19 cellular contexts compared by ENCODE assay signal in genomic region chr4:7512946-7513345, GRCh38.
DNase-seq lines count a peak whose midpoint lies in the region; ATAC-seq, FAIRE-seq and TF ChIP-seq lines count a peak whose summit lies in the region.
"Had no signal": no experiment of that assay in that cellular context is flagged by ENCODE, and none has a peak within 500 bp of the region (broad histone marks: within the 10 kb centered on the region; RNA-seq: fewer than 3 reads in every experiment).

No MANE protein-coding gene starts in this region.

- H3K18ac ChIP-seq in H1 (ENCODE audit: extremely low read depth, low read length), result no peak overlapping the region

- H2BK5ac ChIP-seq in H1 (ENCODE audit: low read depth, low read length), result no peak overlapping the region

- H3K79me1 ChIP-seq in H1 (ENCODE audit: low read depth, low read length), result no peaks in the 10 kb centered on the region

- H3K27ac Mint-ChIP-seq in astrocyte (ENCODE audit: unreplicated experiment) (no peak overlapping the region), neural crest cell (ENCODE audit: unreplicated experiment) (peak overlapping the region; percentile 78)
- H3K27ac Mint-ChIP-seq: CD4-positive, alpha-beta memory T cell; H9 had no signal

- WGBS in H1 (ENCODE audit: extremely low coverage in 1 of 2, insufficient coverage in 1 of 2, insufficient read length in 1 of 2, insufficient replicate concordance in 2 of 2, low coverage in 1 of 2, low lambda C conversion rate in 2 of 2, missing lambda C conversion rate in 1 of 2), 2 experiments, result 95% methylated on average over 10 of the region's 10 CpGs; no CpG with 5 or more reads in 1 of the 2 experiments
- 91% methylated on average over 9 of the region's 10 CpGs for WGBS in SK-N-SH (ENCODE audit: low lambda C conversion rate)

- no peak overlapping the region for H3K4ac ChIP-seq in H1 (replicated peaks; ENCODE audit: insufficient read length, low read depth, low read length)

- no peak overlapping the region for H4K8ac ChIP-seq in H1 (ENCODE audit: extremely low read depth, insufficient read depth, low read length)

- TF ChIP-seq CTCF in DOHH2 (IDR thresholded peaks at IDR 0.05; ENCODE audit: low read depth, low read length, poor library complexity, severe bottlenecking) (no peak), astrocyte (IDR thresholded peaks at IDR 0.05; ENCODE audit: insufficient read depth, low read depth, low read length) (no peak), H1 (IDR thresholded peaks at IDR 0.05; ENCODE audit: control extremely low read depth in 1 of 3, insufficient read depth in 1 of 3, low read depth in 1 of 3, low read length in 3 of 3) (no peak), neural crest cell (conservative IDR thresholded peaks at IDR 0.05) (no peak), SK-N-SH (IDR thresholded peaks at IDR 0.05) (no peak)

- no peaks in the 10 kb centered on the region for H3K9me2 ChIP-seq in DOHH2 (replicated peaks; ENCODE audit: control insufficient read depth, low read length)
- H3K9me2 ChIP-seq in SK-N-SH, result no peaks in the 10 kb centered on the region

- FAIRE-seq in astrocyte (lab: Jason Lieb, UNC), result no peak
- FAIRE-seq in H1 (lab: Jason Lieb, UNC), result no peak
- FAIRE-seq: A549, G401.6, GM12892 had no signal

- no peak overlapping the region for H2BK15ac ChIP-seq in H1 (ENCODE audit: low read length)

- peak overlapping the region; percentile 18 for H3K9ac ChIP-seq in astrocyte (ENCODE audit: low read length)
- no peak overlapping the region for H3K9ac ChIP-seq in H1 (replicated peaks in 1 of 4; ENCODE audit: extremely low read depth in 1 of 4, low read depth in 3 of 4, low read length in 3 of 4)
- H3K9ac ChIP-seq in SK-N-SH, result no peak overlapping the region
- H3K9ac ChIP-seq: GM23248 had no signal

- H3K4me1 Mint-ChIP-seq in astrocyte (ENCODE audit: low read depth, unreplicated experiment) (peaks cover 41% of the 10 kb centered on the region), neural crest cell (peaks cover 34% of the 10 kb centered on the region)

- H3F3A ChIP-seq in DOHH2 (ENCODE audit: control insufficient read depth, insufficient read depth) (peaks cover 21% of the 10 kb centered on the region), SK-N-SH (replicated peaks; ENCODE audit: insufficient read depth) (no peaks in the 10 kb centered on the region)

- H3K4me3 ChIP-seq in DOHH2 (ENCODE audit: low read length) (no peak overlapping the region), astrocyte (ENCODE audit: insufficient read depth, low read depth, low read length) (no peak overlapping the region), H1 (ENCODE audit: extremely low read depth in 1 of 4, insufficient read depth in 2 of 4, low read depth in 3 of 4, low read length in 4 of 4) (no peak overlapping the region), SK-N-SH (ENCODE audit: low read depth in 2 of 2, low read length in 1 of 2) (no peak overlapping the region)
- H3K4me3 ChIP-seq: A549, GM23248 had no signal

- POLR2A ChIA-PET in H1 (lab: Charles Lee; ENCODE audit: partially characterized antibody), result no interaction called here
- POLR2A ChIA-PET in SK-N-SH (lab: Yijun Ruan, JAX), result no interaction called here

- no peaks in the 10 kb centered on the region; the same call in 1 of the 2 replicates for H3K79me2 ChIP-seq in DOHH2 (ENCODE audit: control insufficient read depth, low read length)
- H3K79me2 ChIP-seq in astrocyte (ENCODE audit: insufficient read depth, low read length), result no peaks in the 10 kb centered on the region
- no peaks in the 10 kb centered on the region for H3K79me2 ChIP-seq in H1 (ENCODE audit: control insufficient read depth in 1 of 2, insufficient read depth in 2 of 2, low read length in 2 of 2)
- no peaks in the 10 kb centered on the region for H3K79me2 ChIP-seq in SK-N-SH (ENCODE audit: insufficient read depth)

- CTCF ChIA-PET in H1 (lab: Charles Lee; ENCODE audit: partially characterized antibody), result no interaction called here
- CTCF ChIA-PET in SK-N-SH (lab: Yijun Ruan, JAX), result no interaction called here

- H2BK20ac ChIP-seq in H1 (ENCODE audit: low read length), result no peak overlapping the region; the same call in 1 of the 2 replicates

- H2AK5ac ChIP-seq in H1 (ENCODE audit: low read depth, low read length), result no peak overlapping the region

- TF ChIP-seq EP300 in H1 (IDR thresholded peaks at IDR 0.05; ENCODE audit: borderline replicate concordance in 1 of 2, low read depth in 2 of 2, low read length in 2 of 2) (no peak), SK-N-SH (IDR thresholded peaks at IDR 0.05; ENCODE audit: borderline replicate concordance in 1 of 2, low read depth in 1 of 2, low read length in 1 of 2) (no peak)

- no peak for DNase-seq in astrocyte (ENCODE audit: low read depth)
- DNase-seq in H1 (ENCODE audit: low read depth in 1 of 2, low spot score in 2 of 2), result no peak
- no peak for DNase-seq in neural crest cell (ENCODE audit: low read depth, low spot score)
- DNase-seq in NCI-H2107 treated with DMSO at 0.1 percent for 48 hours (lab: John Stamatoyannopoulos, UW; ENCODE audit: unreplicated experiment), result no peak
- DNase-seq in SK-N-SH, result no peak
- DNase-seq: 8988T; C1 segment of cervical spinal cord; Calu3; CD4-positive, alpha-beta memory T cell; COR-L47; DMS53; DMS79 treated with DMSO at 0.1 percent for 48 hours; GM23248; H9 had no signal

- no peak for ATAC-seq in HG02678 (IDR thresholded peaks at IDR 0.05; ENCODE audit: unreplicated experiment)
- ATAC-seq: A549 had no signal

- H3K27ac ChIP-seq in DOHH2 (ENCODE audit: low read depth, low read length) (no peak overlapping the region), astrocyte (ENCODE audit: low read depth, low read length) (no peak overlapping the region), H1 (ENCODE audit: low read depth, low read length) (no peak overlapping the region), SK-N-SH (ENCODE audit: low read depth in 2 of 2, low read length in 1 of 2) (no peak overlapping the region)
- H3K27ac ChIP-seq: A549, GM23248 had no signal

- no peaks in the 10 kb centered on the region for H3K36me3 ChIP-seq in DOHH2 (ENCODE audit: control insufficient read depth, low read length)
- no peaks in the 10 kb centered on the region for H3K36me3 ChIP-seq in astrocyte (ENCODE audit: insufficient read depth, low read length)
- no peaks in the 10 kb centered on the region for H3K36me3 ChIP-seq in H1 (ENCODE audit: control insufficient read depth in 2 of 4, insufficient read depth in 4 of 4, low read length in 3 of 4)
- no peaks in the 10 kb centered on the region for H3K36me3 ChIP-seq in SK-N-SH (replicated peaks in 1 of 2; ENCODE audit: control insufficient read depth in 1 of 2, insufficient read depth in 2 of 2, low read length in 1 of 2)

- H3K4me3 Mint-ChIP-seq in astrocyte (ENCODE audit: unreplicated experiment), result no peak overlapping the region
- H3K4me3 Mint-ChIP-seq in neural crest cell, result no peak overlapping the region
- H3K4me3 Mint-ChIP-seq: CD4-positive, alpha-beta memory T cell; H9 had no signal

- H2BK120ac ChIP-seq in H1 (replicated peaks; ENCODE audit: low read depth, low read length), result no peak overlapping the region

- no peak overlapping the region for H4K91ac ChIP-seq in H1 (replicated peaks; ENCODE audit: insufficient read length, low read length)

- H4K5ac ChIP-seq in H1 (ENCODE audit: insufficient read length, low read depth, low read length), result no peak overlapping the region

- TF ChIP-seq POLR2A in H1 (IDR thresholded peaks at IDR 0.05; ENCODE audit: control extremely low read depth in 1 of 2, low read depth in 2 of 2, low read length in 2 of 2), result no peak

- no peaks in the 10 kb centered on the region for H3K27me3 ChIP-seq in DOHH2 (ENCODE audit: control insufficient read depth, low read length)
- H3K27me3 ChIP-seq in astrocyte (ENCODE audit: insufficient read depth, low read length), result peaks cover 4% of the 10 kb centered on the region
- peaks cover 0 to 2% (median 0%) of the 10 kb centered on the region in 4 experiments; a peak in 1 of 7 replicates for H3K27me3 ChIP-seq in H1 (replicated peaks in 1 of 4; ENCODE audit: control insufficient read depth in 3 of 4, extremely low read depth in 1 of 4, insufficient read depth in 3 of 4, low read length in 3 of 4)
- H3K27me3 ChIP-seq in SK-N-SH (ENCODE audit: insufficient read depth), result no peaks in the 10 kb centered on the region

- H3K9me3 Mint-ChIP-seq in astrocyte (ENCODE audit: unreplicated experiment) (no peaks in the 10 kb centered on the region), neural crest cell (no peaks in the 10 kb centered on the region)
- H3K9me3 Mint-ChIP-seq: CD4-positive, alpha-beta memory T cell; H9 had no signal

- H2AFZ ChIP-seq in astrocyte (ENCODE audit: low read depth, low read length), result no peak overlapping the region
- H2AFZ ChIP-seq in H1 (ENCODE audit: low read length), result no peak overlapping the region
- H2AFZ ChIP-seq in SK-N-SH (ENCODE audit: low read depth), result no peak overlapping the region
- H2AFZ ChIP-seq: GM23248 had no signal

- H3K14ac ChIP-seq in H1 (ENCODE audit: insufficient read length), result no peak overlapping the region

- no peaks in the 10 kb centered on the region for H3K23me2 ChIP-seq in H1 (ENCODE audit: low read depth, low read length)

- H3K4me2 ChIP-seq in DOHH2 (ENCODE audit: low read length) (peak overlapping the region; percentile 82; the same call in 1 of the 2 replicates), astrocyte (ENCODE audit: low read length) (peak overlapping the region; percentile 70), H1 (ENCODE audit: insufficient read depth in 1 of 2, low read depth in 2 of 2, low read length in 2 of 2) (no peak overlapping the region), SK-N-SH (no peak overlapping the region)
- H3K4me2 ChIP-seq: A549 had no signal

- H3K36me3 Mint-ChIP-seq in astrocyte (ENCODE audit: low read depth, unreplicated experiment), result peaks cover 9% of the 10 kb centered on the region
- H3K36me3 Mint-ChIP-seq in neural crest cell (ENCODE audit: low read depth), result no peaks in the 10 kb centered on the region
- H3K36me3 Mint-ChIP-seq: CD4-positive, alpha-beta memory T cell had no signal

- H2BK12ac ChIP-seq in H1 (ENCODE audit: low read depth, low read length), result no peak overlapping the region

- H4K20me1 ChIP-seq in DOHH2 (ENCODE audit: control insufficient read depth, insufficient read depth, low read depth, low read length), result no peaks in the 10 kb centered on the region
- peaks cover 18% of the 10 kb centered on the region for H4K20me1 ChIP-seq in astrocyte (ENCODE audit: insufficient read depth, low read length)
- no peaks in the 10 kb centered on the region for H4K20me1 ChIP-seq in H1 (replicated peaks in 1 of 2; ENCODE audit: control insufficient read depth in 1 of 2, insufficient read depth in 2 of 2, low read length in 2 of 2)
- no peaks in the 10 kb centered on the region for H4K20me1 ChIP-seq in SK-N-SH (ENCODE audit: insufficient read depth)

- H3K4me1 ChIP-seq in DOHH2 (ENCODE audit: control insufficient read depth, low read length) (peaks cover 54% of the 10 kb centered on the region), astrocyte (ENCODE audit: insufficient read depth, low read length) (peaks cover 14% of the 10 kb centered on the region), H1 (replicated peaks in 1 of 4; ENCODE audit: control insufficient read depth in 3 of 4, insufficient read depth in 4 of 4, low read length in 3 of 4) (peaks cover 0 to 21% (median 5%) of the 10 kb centered on the region in 4 experiments; a peak in 4 of 7 replicates), SK-N-SH (ENCODE audit: control insufficient read depth in 1 of 2, insufficient read depth in 2 of 2, low read depth in 1 of 2, low read length in 1 of 2) (peaks cover 0 to 44% of the 10 kb centered on the region in 2 experiments; a peak in 1 of 4 replicates)
- H3K4me1 ChIP-seq: A549 had no signal

- H3K56ac ChIP-seq in H1 (replicated peaks; ENCODE audit: insufficient read length, low read depth, low read length), result no peak overlapping the region

- no peak overlapping the region for H3K23ac ChIP-seq in H1 (ENCODE audit: insufficient read length)

- TF ChIP-seq RAD21 in H1 (IDR thresholded peaks at IDR 0.05 in 1 of 2, conservative IDR thresholded peaks at IDR 0.05 in 1 of 2; ENCODE audit: low read depth in 2 of 2, low read length in 2 of 2) (no peak), SK-N-SH (IDR thresholded peaks at IDR 0.05; ENCODE audit: low read length) (no peak)

- H3K27me3 Mint-ChIP-seq in astrocyte (ENCODE audit: low read depth, unreplicated experiment), result peaks cover 28% of the 10 kb centered on the region
- peaks cover 5% of the 10 kb centered on the region for H3K27me3 Mint-ChIP-seq in neural crest cell (ENCODE audit: low read depth)

- no peaks in the 10 kb centered on the region for H3K9me3 ChIP-seq in DOHH2 (ENCODE audit: control insufficient read depth, insufficient read depth, low read length)
- H3K9me3 ChIP-seq in astrocyte (ENCODE audit: insufficient read depth, low read depth, low read length), result no peaks in the 10 kb centered on the region
- H3K9me3 ChIP-seq in H1 (ENCODE audit: insufficient read depth in 2 of 2, low read depth in 1 of 2, low read length in 1 of 2), result no peaks in the 10 kb centered on the region
- no peaks in the 10 kb centered on the region for H3K9me3 ChIP-seq in SK-N-SH
- H3K9me3 ChIP-seq: A549 had no signal

Comparison
In these comparisons a context has a peak if more than half of its experiments do, and no peak if none do; other contexts are left out.
1. H3K4me2 ChIP-seq: peak in DOHH2 (single experiment) and astrocyte (single experiment); none in H1 (0 of 2) and SK-N-SH (single experiment).